In the genomic region with DNA sequence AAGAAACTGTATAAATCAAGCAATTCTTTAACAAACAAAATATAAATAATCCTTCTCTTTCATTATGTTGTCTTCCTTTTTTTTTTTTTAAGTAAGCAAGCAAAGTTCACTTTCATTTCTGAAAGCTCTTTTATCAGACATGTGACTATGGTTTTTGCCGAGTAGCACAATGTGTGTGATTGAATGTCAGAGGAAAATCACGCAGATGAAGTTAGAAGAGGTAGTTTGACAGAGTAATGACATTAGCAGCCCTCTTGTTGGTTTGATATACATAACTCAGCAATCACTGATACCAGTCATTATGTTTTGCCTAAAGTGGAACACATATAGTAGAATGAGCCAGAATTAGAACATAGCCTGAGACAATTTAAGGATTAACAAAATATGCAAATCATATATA, we compare ENCODE assay signal across 17 cellular contexts.
A peak's percentile ranks its signal among the peaks of the same experiment; 100 is the strongest.
DNase-seq lines count a peak whose midpoint lies in the region; ATAC-seq lines count a peak whose summit lies in the region.
"Had no signal": no experiment of that assay in that cellular context is flagged by ENCODE, and none has a peak within 500 bp of the region (broad histone marks: within the 10 kb centered on the region; RNA-seq: fewer than 3 reads in every experiment).

No MANE protein-coding gene starts in this region.

- ATAC-seq in GM19455 (IDR thresholded peaks at IDR 0.05; ENCODE audit: unreplicated experiment) (no peak), GM21526 (IDR thresholded peaks at IDR 0.05; ENCODE audit: low FRiP score, unreplicated experiment) (no peak)
- ATAC-seq: CD8-positive, alpha-beta T cell; GM23338; HCT116 had no signal

- peak overlapping the region; percentile 12; the same call in 1 of the 2 replicates for H3K27ac ChIP-seq in SK-N-MC
- H3K27ac ChIP-seq: BLaER1, C4-2B had no signal

- H3K4me3 ChIP-seq in SK-N-MC: no peak overlapping the region
- H3K4me3 ChIP-seq: BLaER1, GM23338 had no signal

- DNase-seq in ACHN: peak; percentile 32
- peak; percentile 75 for DNase-seq in OCI-M1 (lab: John Stamatoyannopoulos, UW)
- DNase-seq in SK-N-MC (ENCODE audit: low read depth, low spot score): no peak
- no peak for DNase-seq in anterior cingulate cortex (lab: John Stamatoyannopoulos, UW)
- no peak for DNase-seq in DMS53 (lab: John Stamatoyannopoulos, UW)
- DNase-seq: 8988T; CD4-positive, CD25-positive, alpha-beta regulatory T cell; CD8-positive, alpha-beta T cell; DMS 273 treated with DMSO at 0.1 percent for 48 hours; DMS79 treated with DMSO at 0.1 percent for 48 hours; H9 had no signal

- H3K36me3 ChIP-seq in SK-N-MC (ENCODE audit: insufficient read depth, low read length): peaks cover 12% of the 10 kb centered on the region
- H3K36me3 ChIP-seq: BLaER1 had no signal

- no peaks in the 10 kb centered on the region; the same call in 1 of the 2 replicates for H3K9me3 ChIP-seq in SK-N-MC (ENCODE audit: low read depth, low read length)
- H3K9me3 ChIP-seq: BLaER1 had no signal

- H3K9ac ChIP-seq in SK-N-MC (ENCODE audit: insufficient read length): no peak overlapping the region
- H3K9ac ChIP-seq: BLaER1 had no signal

- in situ Hi-C loops in ACHN (cut with HindIII; ENCODE audit: low pct_ligation_motif_present, low pct_unique_long_range_greater_than_20kb, low sequenced_read_pairs): no loop called here

Comparison
In these comparisons a context has a peak if more than half of its experiments do, and no peak if none do; other contexts are left out.
1. DNase-seq: peak in ACHN (single experiment) and OCI-M1 (single experiment); none in SK-N-MC (single experiment), anterior cingulate cortex (0 of 58) and DMS53 (single experiment).